Comparison of ENCODE assay signal across 21 cellular contexts in the genomic region with DNA sequence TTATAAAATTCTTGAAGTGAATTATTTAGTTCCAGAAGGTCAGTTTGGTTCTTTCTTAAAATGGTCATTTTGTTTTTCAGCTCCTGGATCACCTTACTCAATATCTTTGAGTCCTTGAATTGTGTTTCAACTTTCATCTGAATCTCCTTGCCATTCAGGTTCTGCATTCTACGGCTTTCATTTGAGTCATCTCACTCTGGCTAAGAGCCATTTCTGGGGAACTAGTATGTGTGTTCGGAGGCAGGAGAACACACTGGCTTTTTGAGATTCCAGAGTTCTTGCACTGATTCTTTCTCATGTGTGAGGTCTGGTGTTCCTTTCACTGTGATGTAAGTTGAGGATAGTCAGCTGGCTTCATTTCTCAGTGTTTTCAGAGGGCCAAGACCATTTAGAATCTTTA.
"Had no signal": no experiment of that assay in that cellular context is flagged by ENCODE, and none has a peak within 500 bp of the region (broad histone marks: within the 10 kb centered on the region; RNA-seq: fewer than 3 reads in every experiment).

No MANE protein-coding gene starts in this region.

- H3K27me3 ChIP-seq: gastrocnemius medialis, stomach had no signal

- H3K9me3 ChIP-seq: gastrocnemius medialis, psoas muscle had no signal

- H3K27ac ChIP-seq: gastrocnemius medialis, parathyroid adenoma, psoas muscle, stomach had no signal

- H3K4me1 ChIP-seq: gastrocnemius medialis, parathyroid adenoma, psoas muscle, stomach had no signal

- H3K9ac ChIP-seq: parathyroid adenoma had no signal

- H3K36me3 Mint-ChIP-seq: naive B cell had no signal

- H3K36me3 ChIP-seq: gastrocnemius medialis, stomach had no signal

- H3K4me3 Mint-ChIP-seq: dendritic cell treated with granulocyte-macrophage colony-stimulating factor and Interleukin-4, amounts not matched to agents 40 ng/mL and 50 ng/mL, for 4 days; effector memory CD8-positive, alpha-beta T cell; naive B cell; nephron had no signal

- H2AFZ ChIP-seq: parathyroid adenoma had no signal

- ATAC-seq: effector memory CD8-positive, alpha-beta T cell; gastrocnemius medialis; left colon; left ventricle myocardium superior; psoas muscle; sciatic nerve had no signal

- H3K27me3 Mint-ChIP-seq: dendritic cell treated with granulocyte-macrophage colony-stimulating factor and Interleukin-4, amounts not matched to agents 40 ng/mL and 50 ng/mL, for 4 days; effector memory CD8-positive, alpha-beta T cell; naive B cell had no signal

- H3K4me3 ChIP-seq: gastrocnemius medialis, lung, psoas muscle, stomach had no signal

- H3K27ac Mint-ChIP-seq: dendritic cell treated with granulocyte-macrophage colony-stimulating factor and Interleukin-4, amounts not matched to agents 40 ng/mL and 50 ng/mL, for 4 days; effector memory CD8-positive, alpha-beta T cell; naive B cell; nephron had no signal

- FAIRE-seq: colon, kidney had no signal

- H3K4me1 Mint-ChIP-seq: naive B cell, nephron had no signal

- DNase-seq: cerebellar nuclear complex; effector memory CD8-positive, alpha-beta T cell; gastrocnemius medialis; glutamatergic neuron; kidney; left colon; left ventricle myocardium superior; mesendoderm; naive B cell; occipital lobe; psoas muscle; retina; stimulated activated naive CD4-positive, alpha-beta T cell; stomach; substantia nigra had no signal
